13 cellular contexts compared by ENCODE assay signal in the genomic region with DNA sequence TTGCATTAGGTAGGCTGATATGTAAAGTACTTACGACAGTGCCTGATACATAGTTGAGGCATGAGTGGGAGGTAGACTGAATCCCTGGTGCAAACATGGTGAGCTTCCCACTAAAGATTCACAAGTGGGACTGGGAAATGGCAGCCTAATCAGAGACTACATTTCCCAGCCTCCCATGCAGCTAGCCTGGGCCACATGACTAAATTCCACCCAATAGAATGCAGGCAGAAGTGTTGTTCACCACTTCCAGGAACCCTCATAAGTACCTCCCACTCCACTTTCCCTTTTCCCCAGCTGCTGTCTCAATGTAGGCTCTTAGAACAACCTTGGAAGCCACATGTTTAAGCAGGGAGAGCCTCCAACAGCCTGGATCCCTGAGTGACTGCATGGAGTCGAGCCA.
DNase-seq lines count a peak whose midpoint lies in the region; ATAC-seq, FAIRE-seq and TF ChIP-seq lines count a peak whose summit lies in the region.
"Had no signal": no experiment of that assay in that cellular context is flagged by ENCODE, and none has a peak within 500 bp of the region (broad histone marks: within the 10 kb centered on the region; RNA-seq: fewer than 3 reads in every experiment).

No MANE protein-coding gene starts in this region.

- TF ChIP-seq CTCF in epithelial cell of proximal tubule (conservative IDR thresholded peaks at IDR 0.05; ENCODE audit: low read depth, low read length), result no peak

- intact Hi-C loops in aorta (cut with DNase I), result no loop called here

- DNase-seq in AG08396 (ENCODE audit: low spot score) (peak; percentile 16), H54 (ENCODE audit: insufficient read length, low spot score) (peak; percentile 46), RCC 7860 (ENCODE audit: low spot score) (peak; percentile 47), epithelial cell of proximal tubule (ENCODE audit: low read depth) (peak; percentile 43), SIG-M5 (lab: John Stamatoyannopoulos, UW) (no peak), SKM-1 treated with dmso at 0.1 percent for 144 hours (lab: John Stamatoyannopoulos, UW; ENCODE audit: unreplicated experiment) (no peak), aorta (no peak)
- DNase-seq in activated effector memory CD4-positive, alpha-beta T cell treated with anti-CD3 and anti-CD28 coated beads, Interleukin-2, amount 50 U/mL, for 16 hours, result no peak
- DNase-seq: colonic mucosa, kidney, occipital lobe had no signal

- no peaks in the 10 kb centered on the region for H3K36me3 ChIP-seq in aorta (ENCODE audit: control insufficient read depth in 1 of 2, insufficient read depth in 2 of 2, low read length in 1 of 2)
- H3K36me3 ChIP-seq: colonic mucosa, vagina had no signal

- no peak overlapping the region for H3K27ac ChIP-seq in aorta (ENCODE audit: low read depth in 1 of 2, low read length in 2 of 2)
- H3K27ac ChIP-seq: colonic mucosa, vagina had no signal

- peaks cover 0 to 1% of the 10 kb centered on the region in 2 donors for H3K27me3 ChIP-seq in aorta (ENCODE audit: control insufficient read depth in 1 of 2, insufficient read depth in 2 of 2, low read length in 1 of 2)
- H3K27me3 ChIP-seq: colonic mucosa, vagina had no signal

- no peak for ATAC-seq in aorta (ENCODE audit: low FRiP score)

- FAIRE-seq in H54 (lab: Jason Lieb, UNC) (no peak), RCC 7860 (lab: Jason Lieb, UNC) (no peak)
- FAIRE-seq: D721Med, kidney had no signal

- H3K4me1 ChIP-seq in aorta (ENCODE audit: control insufficient read depth in 1 of 2, insufficient read depth in 2 of 2, low read length in 2 of 2), result no peaks in the 10 kb centered on the region
- H3K4me1 ChIP-seq: colonic mucosa had no signal

- TF ChIP-seq POLR2A in H54 (IDR thresholded peaks at IDR 0.05; ENCODE audit: low read depth, low read length), result no peak

- no peak overlapping the region for H3K4me3 ChIP-seq in epithelial cell of proximal tubule (ENCODE audit: low read depth, low read length)
- H3K4me3 ChIP-seq in aorta (ENCODE audit: low read length in 2 of 2), result no peak overlapping the region
- H3K4me3 ChIP-seq: colonic mucosa, vagina had no signal

- peaks cover 4% of the 10 kb centered on the region for H3K9me3 ChIP-seq in aorta (ENCODE audit: control insufficient read depth, low read length)
- H3K9me3 ChIP-seq: colonic mucosa, vagina had no signal

- WGBS in aorta, 2 donors, result 86 to 87% methylated on average over 2 of the region's 2 CpGs

Comparison
In these comparisons a context has a peak if more than half of its experiments do, and no peak if none do; other contexts are left out.
1. DNase-seq: peak in AG08396 (single experiment), H54 (single experiment), RCC 7860 (single experiment) and epithelial cell of proximal tubule (single experiment); none in SIG-M5 (single experiment), activated effector memory CD4-positive, alpha-beta T cell treated with anti-CD3 and anti-CD28 coated beads, Interleukin-2, amount 50 U/mL, for 16 hours (single experiment), SKM-1 treated with dmso at 0.1 percent for 144 hours (single experiment) and aorta (0 of 2).